ENCODE assay signal across 8 cellular contexts in the genomic region with DNA sequence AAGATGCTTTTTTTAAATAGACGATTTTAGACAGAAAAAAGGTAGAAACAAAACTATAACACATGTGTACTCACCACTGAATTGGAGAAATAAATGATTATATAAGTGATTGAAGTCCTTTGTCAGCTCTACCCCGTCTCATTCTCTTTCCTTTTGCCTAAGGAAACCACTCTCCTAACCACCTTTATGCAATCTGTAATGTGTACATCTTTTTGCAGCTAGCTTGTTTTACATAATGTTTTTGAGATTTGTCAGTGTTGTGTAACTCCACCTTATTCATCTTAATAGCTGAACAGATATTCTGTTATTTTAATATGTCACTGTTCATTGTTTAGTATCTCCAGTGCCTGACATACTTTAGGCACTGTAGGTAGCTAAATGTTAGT. TPM values are rescaled to one million over a fixed set of nuclear protein-coding genes. Genes with fewer than 3 reads are reported as not detected.
DNase-seq lines count a peak whose midpoint lies in the region; ATAC-seq and TF ChIP-seq lines count a peak whose summit lies in the region.

No MANE protein-coding gene starts in this region.

- H3K27me3 Mint-ChIP-seq in CD4-positive, CD25-positive, alpha-beta regulatory T cell, result no peaks in the 10 kb centered on the region

- peak overlapping the region; percentile 85 for H3K27ac ChIP-seq in CD4-positive, CD25-positive, alpha-beta regulatory T cell (ENCODE audit: insufficient read depth, low read length, poor library complexity, severe bottlenecking)
- peak overlapping the region; percentile 90 for H3K27ac ChIP-seq in duodenal mucosa (ENCODE audit: low read depth, low read length)
- peak overlapping the region; percentile 95 for H3K27ac ChIP-seq in neural cell (ENCODE audit: low read length)

- peaks cover 20% of the 10 kb centered on the region for H3K36me3 Mint-ChIP-seq in CD4-positive, CD25-positive, alpha-beta regulatory T cell

- no peaks in the 10 kb centered on the region for H3K9me3 ChIP-seq in CD4-positive, CD25-positive, alpha-beta regulatory T cell (ENCODE audit: control insufficient read depth in 2 of 2, low read length in 2 of 2)
- H3K9me3 ChIP-seq in NT2/D1 (ENCODE audit: insufficient read depth, low read length) (peaks cover 22% of the 10 kb centered on the region), duodenal mucosa (ENCODE audit: control insufficient read depth in 1 of 2, low read length in 2 of 2) (no peaks in the 10 kb centered on the region), neural cell (ENCODE audit: low read length) (no peaks in the 10 kb centered on the region)

- no peak for TF ChIP-seq CTCF in neural cell (IDR thresholded peaks at IDR 0.05; ENCODE audit: poor library complexity, severe bottlenecking)

- peak overlapping the region; percentile 95 for H2AFZ ChIP-seq in neural cell (ENCODE audit: low read depth, low read length)

- H3K4me3 ChIP-seq in CD4-positive, CD25-positive, alpha-beta regulatory T cell (ENCODE audit: low read depth, low read length), result peak overlapping the region; percentile 97
- H3K4me3 ChIP-seq in NT2/D1 (ENCODE audit: insufficient read length, low read depth) (peak overlapping the region; percentile 89), duodenal mucosa (ENCODE audit: low read depth in 1 of 2, low read length in 2 of 2) (peak overlapping the region; percentile 83 to 94), neural cell (ENCODE audit: low read length) (peak overlapping the region; percentile 80)

- no peak for DNase-seq in CD4-positive, CD25-positive, alpha-beta regulatory T cell
- DNase-seq in NT2/D1 (ENCODE audit: low read depth, low spot score), result no peak
- no peak for DNase-seq in stimulated activated CD4-positive, alpha-beta T cell treated with anti-CD3 and anti-CD28 coated beads, Interleukin-4, amount 100 ng/mL, for 24 hours
- no peak for DNase-seq in amygdala (lab: John Stamatoyannopoulos, UW)

- no peaks in the 10 kb centered on the region for H3K9me2 ChIP-seq in neural cell (ENCODE audit: insufficient read depth, low read length)

- H3K36me3 ChIP-seq in CD4-positive, CD25-positive, alpha-beta regulatory T cell (ENCODE audit: control insufficient read depth, insufficient read depth, low read length), result peaks cover 15% of the 10 kb centered on the region
- H3K36me3 ChIP-seq in NT2/D1 (ENCODE audit: insufficient read depth, insufficient read length, low read length) (peaks cover 57% of the 10 kb centered on the region), duodenal mucosa (ENCODE audit: control insufficient read depth in 1 of 2, insufficient read depth in 2 of 2, low read length in 2 of 2) (peaks cover 5 to 14% of the 10 kb centered on the region in 2 donors), neural cell (ENCODE audit: insufficient read depth, low read length) (peaks cover 4% of the 10 kb centered on the region)

- no peak for TF ChIP-seq RAD21 in neural cell (conservative IDR thresholded peaks at IDR 0.05)

- TF ChIP-seq EP300 in neural cell (conservative IDR thresholded peaks at IDR 0.05; ENCODE audit: poor library complexity, severe bottlenecking), result no peak

- no peaks in the 10 kb centered on the region for H4K20me1 ChIP-seq in neural cell (ENCODE audit: insufficient read depth)

- H3K4me1 Mint-ChIP-seq in CD4-positive, CD25-positive, alpha-beta regulatory T cell, result peaks cover 22 to 60% (median 45%) of the 10 kb centered on the region in 4 donors

- peak overlapping the region; percentile 98 for H3K4me2 ChIP-seq in neural cell (ENCODE audit: low read length)

- H3F3A ChIP-seq in neural cell (ENCODE audit: insufficient read depth, low read length, poor library complexity, severe bottlenecking), result no peaks in the 10 kb centered on the region

- H3K9ac ChIP-seq in NT2/D1 (ENCODE audit: insufficient read length, low read depth), result peak overlapping the region; percentile 99
- peak overlapping the region; percentile 80 to 98 for H3K9ac ChIP-seq in duodenal mucosa (ENCODE audit: low read depth in 1 of 2, low read length in 2 of 2)
- H3K9ac ChIP-seq in neural cell (ENCODE audit: low read length), result peak overlapping the region; percentile 93

- peaks cover 33% of the 10 kb centered on the region for H3K4me1 ChIP-seq in CD4-positive, CD25-positive, alpha-beta regulatory T cell (ENCODE audit: control insufficient read depth, insufficient read depth, low read length, poor library complexity, severe bottlenecking)
- H3K4me1 ChIP-seq in NT2/D1 (ENCODE audit: insufficient read depth, insufficient read length) (no peaks in the 10 kb centered on the region), duodenal mucosa (ENCODE audit: control insufficient read depth in 1 of 2, insufficient read depth in 2 of 2, low read length in 2 of 2) (peaks cover 11 to 33% of the 10 kb centered on the region in 2 donors)

- no peaks in the 10 kb centered on the region for H3K27me3 ChIP-seq in CD4-positive, CD25-positive, alpha-beta regulatory T cell (ENCODE audit: control insufficient read depth, insufficient read depth, low read length)
- H3K27me3 ChIP-seq in NT2/D1 (ENCODE audit: insufficient read depth, insufficient read length) (no peaks in the 10 kb centered on the region), duodenal mucosa (ENCODE audit: control insufficient read depth in 1 of 2, insufficient read depth in 2 of 2, low read length in 2 of 2) (no peaks in the 10 kb centered on the region), neural cell (ENCODE audit: insufficient read depth, low read depth, low read length) (no peaks in the 10 kb centered on the region)

- no peak for ATAC-seq in CD4-positive, CD25-positive, alpha-beta regulatory T cell (ENCODE audit: low read depth in 2 of 2)
- ATAC-seq in HG02981 (IDR thresholded peaks at IDR 0.05; ENCODE audit: unreplicated experiment) (no peak), HG02759 (IDR thresholded peaks at IDR 0.05; ENCODE audit: unreplicated experiment) (no peak)

- H3K27ac Mint-ChIP-seq in CD4-positive, CD25-positive, alpha-beta regulatory T cell, result peak overlapping the region; percentile 98 to 99 (median 98)

- H3K9me3 Mint-ChIP-seq in CD4-positive, CD25-positive, alpha-beta regulatory T cell, result no peaks in the 10 kb centered on the region

- H3K79me2 ChIP-seq in neural cell (replicated peaks; ENCODE audit: insufficient read depth, low read length), result peaks cover 45% of the 10 kb centered on the region

- H3K4me3 Mint-ChIP-seq in CD4-positive, CD25-positive, alpha-beta regulatory T cell, result peak overlapping the region; percentile 95 to 100 (median 97)

TF ChIP-seq in neural cell, 6 proteins besides CTCF, POLR2A, EP300 and RAD21:
- TF ChIP-seq MXI1 (conservative IDR thresholded peaks at IDR 0.05; ENCODE audit: poor library complexity, severe bottlenecking) (no peak), SMC3 (conservative IDR thresholded peaks at IDR 0.05; ENCODE audit: poor library complexity) (no peak), POLR2AphosphoS5 (IDR thresholded peaks at IDR 0.05) (no peak), TAF1 (IDR thresholded peaks at IDR 0.05; ENCODE audit: low read depth) (no peak), EZH2 (IDR thresholded peaks at IDR 0.05; ENCODE audit: borderline replicate concordance, insufficient read depth, low read length, poor library complexity, severe bottlenecking) (no peak)
- TF ChIP-seq, protein P1, sequence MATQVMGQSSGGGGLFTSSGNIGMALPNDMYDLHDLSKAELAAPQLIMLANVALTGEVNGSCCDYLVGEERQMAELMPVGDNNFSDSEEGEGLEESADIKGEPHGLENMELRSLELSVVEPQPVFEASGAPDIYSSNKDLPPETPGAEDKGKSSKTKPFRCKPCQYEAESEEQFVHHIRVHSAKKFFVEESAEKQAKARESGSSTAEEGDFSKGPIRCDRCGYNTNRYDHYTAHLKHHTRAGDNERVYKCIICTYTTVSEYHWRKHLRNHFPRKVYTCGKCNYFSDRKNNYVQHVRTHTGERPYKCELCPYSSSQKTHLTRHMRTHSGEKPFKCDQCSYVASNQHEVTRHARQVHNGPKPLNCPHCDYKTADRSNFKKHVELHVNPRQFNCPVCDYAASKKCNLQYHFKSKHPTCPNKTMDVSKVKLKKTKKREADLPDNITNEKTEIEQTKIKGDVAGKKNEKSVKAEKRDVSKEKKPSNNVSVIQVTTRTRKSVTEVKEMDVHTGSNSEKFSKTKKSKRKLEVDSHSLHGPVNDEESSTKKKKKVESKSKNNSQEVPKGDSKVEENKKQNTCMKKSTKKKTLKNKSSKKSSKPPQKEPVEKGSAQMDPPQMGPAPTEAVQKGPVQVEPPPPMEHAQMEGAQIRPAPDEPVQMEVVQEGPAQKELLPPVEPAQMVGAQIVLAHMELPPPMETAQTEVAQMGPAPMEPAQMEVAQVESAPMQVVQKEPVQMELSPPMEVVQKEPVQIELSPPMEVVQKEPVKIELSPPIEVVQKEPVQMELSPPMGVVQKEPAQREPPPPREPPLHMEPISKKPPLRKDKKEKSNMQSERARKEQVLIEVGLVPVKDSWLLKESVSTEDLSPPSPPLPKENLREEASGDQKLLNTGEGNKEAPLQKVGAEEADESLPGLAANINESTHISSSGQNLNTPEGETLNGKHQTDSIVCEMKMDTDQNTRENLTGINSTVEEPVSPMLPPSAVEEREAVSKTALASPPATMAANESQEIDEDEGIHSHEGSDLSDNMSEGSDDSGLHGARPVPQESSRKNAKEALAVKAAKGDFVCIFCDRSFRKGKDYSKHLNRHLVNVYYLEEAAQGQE (IDR thresholded peaks at IDR 0.05; ENCODE audit: borderline replicate concordance), result no peak

RNA-seq across cellular contexts. Expression of a gene that starts 0.7 kb away (rescaled TPM):
- total RNA-seq in CD4-positive, CD25-positive, alpha-beta regulatory T cell, result 21.0 TPM
- 100 to 1,000 TPM in 2 of 4 donors, 10 to 100 TPM in 2; 90.7 to 120 (median 104) TPM for polyA plus RNA-seq in CD4-positive, CD25-positive, alpha-beta regulatory T cell
- polyA plus RNA-seq in neural cell, result 182 and 238 TPM in 2 replicates
- 111 and 131 TPM in 2 replicates for polyA minus RNA-seq in neural cell

RNA-seq across cellular contexts. Expression of a gene that starts 20.5 kb away (rescaled TPM):
- total RNA-seq in CD4-positive, CD25-positive, alpha-beta regulatory T cell, result 0.27 TPM
- 1 to 10 TPM in 2 of 4 donors, under 1 TPM in 1, not detected in 1; 0.40 to 6.5 (median 2.5) TPM for polyA plus RNA-seq in CD4-positive, CD25-positive, alpha-beta regulatory T cell
- polyA plus RNA-seq in neural cell, result 0.32 and 1.6 TPM in 2 replicates
- 0.49 and 2.5 TPM in 2 replicates for polyA minus RNA-seq in neural cell

RNA-seq across cellular contexts. Expression of a gene that starts 27.2 kb away (rescaled TPM):
- total RNA-seq in CD4-positive, CD25-positive, alpha-beta regulatory T cell, result 53.3 TPM
- polyA plus RNA-seq in CD4-positive, CD25-positive, alpha-beta regulatory T cell, result 100 to 1,000 TPM; 123 to 137 (median 128) TPM
- polyA plus RNA-seq in neural cell, result 67.3 and 70.6 TPM in 2 replicates
- 192 and 206 TPM in 2 replicates for polyA minus RNA-seq in neural cell
